In the genomic region with DNA sequence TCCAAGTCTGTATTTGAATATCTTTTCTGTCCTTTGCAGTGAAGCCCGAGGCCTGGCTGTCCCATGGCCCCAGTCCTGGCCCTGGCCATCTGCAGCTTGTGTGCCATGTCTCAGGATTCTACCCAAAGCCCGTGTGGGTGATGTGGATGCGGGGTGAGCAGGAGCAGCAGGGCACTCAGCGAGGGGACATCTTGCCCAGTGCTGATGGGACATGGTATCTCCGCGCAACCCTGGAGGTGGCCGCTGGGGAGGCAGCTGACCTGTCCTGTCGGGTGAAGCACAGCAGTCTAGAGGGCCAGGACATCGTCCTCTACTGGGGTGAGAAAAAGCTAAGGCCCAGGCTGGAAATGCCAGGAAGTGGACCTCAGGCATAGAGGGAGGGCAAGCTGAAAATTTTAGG, we compare ENCODE assay signal across 5 cellular contexts. TPM values are rescaled to one million over a fixed set of nuclear protein-coding genes. Genes with fewer than 3 reads are reported as not detected.
"Had no signal": no experiment of that assay in that cellular context is flagged by ENCODE, and none has a peak within 500 bp of the region (broad histone marks: within the 10 kb centered on the region; RNA-seq: fewer than 3 reads in every experiment).

No MANE protein-coding gene starts in this region.

RNA-seq across cellular contexts. Expression of gene CD1A, which starts 2.5 kb away (rescaled TPM):
- total RNA-seq: HepG2, HT-29, HT1080, IMR-90, K562 had no signal
- polyA plus RNA-seq: HepG2, IMR-90, K562 had no signal

RNA-seq across cellular contexts. Expression of gene CD1C, which starts 33.0 kb away (rescaled TPM):
- total RNA-seq: HepG2, HT-29, HT1080, IMR-90, K562 had no signal
- polyA plus RNA-seq: HepG2, IMR-90, K562 had no signal
